In the genomic region with DNA sequence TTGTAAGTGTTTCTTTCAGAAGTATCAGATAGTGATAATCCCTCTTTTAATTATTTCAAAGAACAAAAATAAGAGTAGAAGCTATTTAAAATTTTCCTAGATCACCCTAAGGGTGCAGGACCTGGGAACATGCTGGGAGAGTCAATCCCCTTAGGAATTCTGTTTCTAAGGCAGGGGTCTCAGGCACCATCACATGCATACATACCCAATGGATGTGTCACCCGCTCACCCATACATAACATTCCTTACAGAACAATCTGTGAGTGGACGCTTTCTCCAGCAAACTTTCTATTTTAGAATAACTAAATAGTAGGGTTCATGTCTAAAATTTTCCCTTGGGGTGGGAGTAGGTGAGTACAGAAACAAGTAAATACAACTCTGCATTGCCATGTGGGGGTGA, we compare ENCODE assay signal across 1 cellular context.
TF ChIP-seq lines count a peak whose summit lies in the region.

No MANE protein-coding gene starts in this region.

TF ChIP-seq in GM23338, 12 proteins besides CTCF, POLR2A, EP300 and RAD21 (continued from another document):
- TF ChIP-seq, protein P1, sequence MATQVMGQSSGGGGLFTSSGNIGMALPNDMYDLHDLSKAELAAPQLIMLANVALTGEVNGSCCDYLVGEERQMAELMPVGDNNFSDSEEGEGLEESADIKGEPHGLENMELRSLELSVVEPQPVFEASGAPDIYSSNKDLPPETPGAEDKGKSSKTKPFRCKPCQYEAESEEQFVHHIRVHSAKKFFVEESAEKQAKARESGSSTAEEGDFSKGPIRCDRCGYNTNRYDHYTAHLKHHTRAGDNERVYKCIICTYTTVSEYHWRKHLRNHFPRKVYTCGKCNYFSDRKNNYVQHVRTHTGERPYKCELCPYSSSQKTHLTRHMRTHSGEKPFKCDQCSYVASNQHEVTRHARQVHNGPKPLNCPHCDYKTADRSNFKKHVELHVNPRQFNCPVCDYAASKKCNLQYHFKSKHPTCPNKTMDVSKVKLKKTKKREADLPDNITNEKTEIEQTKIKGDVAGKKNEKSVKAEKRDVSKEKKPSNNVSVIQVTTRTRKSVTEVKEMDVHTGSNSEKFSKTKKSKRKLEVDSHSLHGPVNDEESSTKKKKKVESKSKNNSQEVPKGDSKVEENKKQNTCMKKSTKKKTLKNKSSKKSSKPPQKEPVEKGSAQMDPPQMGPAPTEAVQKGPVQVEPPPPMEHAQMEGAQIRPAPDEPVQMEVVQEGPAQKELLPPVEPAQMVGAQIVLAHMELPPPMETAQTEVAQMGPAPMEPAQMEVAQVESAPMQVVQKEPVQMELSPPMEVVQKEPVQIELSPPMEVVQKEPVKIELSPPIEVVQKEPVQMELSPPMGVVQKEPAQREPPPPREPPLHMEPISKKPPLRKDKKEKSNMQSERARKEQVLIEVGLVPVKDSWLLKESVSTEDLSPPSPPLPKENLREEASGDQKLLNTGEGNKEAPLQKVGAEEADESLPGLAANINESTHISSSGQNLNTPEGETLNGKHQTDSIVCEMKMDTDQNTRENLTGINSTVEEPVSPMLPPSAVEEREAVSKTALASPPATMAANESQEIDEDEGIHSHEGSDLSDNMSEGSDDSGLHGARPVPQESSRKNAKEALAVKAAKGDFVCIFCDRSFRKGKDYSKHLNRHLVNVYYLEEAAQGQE (IDR thresholded peaks at IDR 0.05; ENCODE audit: unreplicated experiment): no peak
- no peak for TF ChIP-seq EZH2 (IDR thresholded peaks at IDR 0.05; ENCODE audit: low read depth, unreplicated experiment)
- no peak for TF ChIP-seq EZH2phosphoT487 (IDR thresholded peaks at IDR 0.05; ENCODE audit: unreplicated experiment)
- no peak for TF ChIP-seq JUNB (IDR thresholded peaks at IDR 0.05; ENCODE audit: unreplicated experiment)
- TF ChIP-seq, protein P2, sequence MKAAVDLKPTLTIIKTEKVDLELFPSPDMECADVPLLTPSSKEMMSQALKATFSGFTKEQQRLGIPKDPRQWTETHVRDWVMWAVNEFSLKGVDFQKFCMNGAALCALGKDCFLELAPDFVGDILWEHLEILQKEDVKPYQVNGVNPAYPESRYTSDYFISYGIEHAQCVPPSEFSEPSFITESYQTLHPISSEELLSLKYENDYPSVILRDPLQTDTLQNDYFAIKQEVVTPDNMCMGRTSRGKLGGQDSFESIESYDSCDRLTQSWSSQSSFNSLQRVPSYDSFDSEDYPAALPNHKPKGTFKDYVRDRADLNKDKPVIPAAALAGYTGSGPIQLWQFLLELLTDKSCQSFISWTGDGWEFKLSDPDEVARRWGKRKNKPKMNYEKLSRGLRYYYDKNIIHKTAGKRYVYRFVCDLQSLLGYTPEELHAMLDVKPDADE (IDR thresholded peaks at IDR 0.05): no peak
- TF ChIP-seq ZNF114 (CRISPR knock-in tag; IDR thresholded peaks at IDR 0.05): no peak
- no peak for TF ChIP-seq ZNF331 (CRISPR knock-in tag; IDR thresholded peaks at IDR 0.05; ENCODE audit: low read depth)
- TF ChIP-seq POLR2AphosphoS5 (IDR thresholded peaks at IDR 0.05; ENCODE audit: low read depth): no peak
TF ChIP-seq in GM23338: peak in this region for 0.
